ENCODE assay signal across 28 cellular contexts in genomic region chr10:86670876-86671275, GRCh38. TPM values are rescaled to one million over a fixed set of nuclear protein-coding genes. Genes with fewer than 3 reads are reported as not detected.
DNase-seq lines count a peak whose midpoint lies in the region; ATAC-seq and TF ChIP-seq lines count a peak whose summit lies in the region.
"Had no signal": no experiment of that assay in that cellular context is flagged by ENCODE, and none has a peak within 500 bp of the region (broad histone marks: within the 10 kb centered on the region; RNA-seq: fewer than 3 reads in every experiment).

No MANE protein-coding gene starts in this region.

- H3K9me3 ChIP-seq in PC-3 (ENCODE audit: low read length) (no peaks in the 10 kb centered on the region), stomach smooth muscle (ENCODE audit: control insufficient read depth in 2 of 2, low read length in 2 of 2) (no peaks in the 10 kb centered on the region)
- H3K9me3 ChIP-seq: body of pancreas, colonic mucosa, right lobe of liver had no signal

- H3K4me2 ChIP-seq in PC-3 (ENCODE audit: low read length): peak overlapping the region; percentile 28; the same call in 1 of the 2 replicates
- no peak overlapping the region for H3K4me2 ChIP-seq in mesendoderm (ENCODE audit: low read length)
- H3K4me2 ChIP-seq in GM23338: no peak overlapping the region
- H3K4me2 ChIP-seq: hepatocyte had no signal

- no peak overlapping the region for H2BK120ac ChIP-seq in mesendoderm (ENCODE audit: low read depth, low read length)

- H3K4me1 Mint-ChIP-seq in stimulated activated naive CD8-positive, alpha-beta T cell treated with anti-CD3 and anti-CD28 coated beads, Interleukin-15, amount 100 ng/mL, for 72 hours: no peaks in the 10 kb centered on the region
- H3K4me1 Mint-ChIP-seq in GM23338: peaks cover 59% of the 10 kb centered on the region
- H3K4me1 Mint-ChIP-seq: activated naive CD8-positive, alpha-beta T cell treated with anti-CD3 and anti-CD28 coated beads, Interleukin-2, amount 10 ng/mL, durations not matched to agents 7 days and 5 days; immature natural killer cell had no signal

- H3K9ac ChIP-seq in PC-3 (ENCODE audit: low read length) (no peak overlapping the region), mesendoderm (ENCODE audit: low read length) (no peak overlapping the region), stomach smooth muscle (ENCODE audit: low read length in 2 of 2) (peak overlapping the region; percentile 78 to 90)

- CTCF ChIA-PET in PC-3 (lab: Charles Lee): no interaction called here

- no peaks in the 10 kb centered on the region for H3K27me3 ChIP-seq in PC-3 (ENCODE audit: low read length)
- H3K27me3 ChIP-seq in dorsolateral prefrontal cortex: no peaks in the 10 kb centered on the region
- H3K27me3 ChIP-seq in mesendoderm (ENCODE audit: insufficient read depth, low read length, poor library complexity): no peaks in the 10 kb centered on the region
- no peaks in the 10 kb centered on the region for H3K27me3 ChIP-seq in stomach smooth muscle (ENCODE audit: control insufficient read depth in 1 of 2, insufficient read depth in 2 of 2, low read length in 2 of 2)
- H3K27me3 ChIP-seq in GM23338 (ENCODE audit: insufficient read depth): no peaks in the 10 kb centered on the region
- H3K27me3 ChIP-seq: body of pancreas, colonic mucosa, hepatocyte, right lobe of liver had no signal

- H3K27ac ChIP-seq in PC-3 (ENCODE audit: low read length) (no peak overlapping the region), dorsolateral prefrontal cortex (peak overlapping the region in 56 of 59 donors; percentile 37 to 100 (median 97)), mesendoderm (ENCODE audit: low read depth, low read length) (no peak overlapping the region), stomach smooth muscle (ENCODE audit: low read length) (peak overlapping the region; percentile 97), GM23338 (ENCODE audit: low read depth) (no peak overlapping the region)
- H3K27ac ChIP-seq: body of pancreas, colonic mucosa, hepatocyte, right lobe of liver had no signal

- no peak overlapping the region for H3K4ac ChIP-seq in mesendoderm (ENCODE audit: low read depth, low read length)

- no peak overlapping the region for H4K8ac ChIP-seq in mesendoderm (ENCODE audit: low read depth, low read length)

- no peak overlapping the region for H4K5ac ChIP-seq in mesendoderm (ENCODE audit: low read length)

- H3K23ac ChIP-seq in mesendoderm (ENCODE audit: low read length): no peak overlapping the region

- H2AK5ac ChIP-seq in mesendoderm (ENCODE audit: low read length): no peak overlapping the region

- no peaks in the 10 kb centered on the region for H4K20me1 ChIP-seq in PC-3 (ENCODE audit: low read length)
- no peaks in the 10 kb centered on the region for H4K20me1 ChIP-seq in GM23338 (replicated peaks; ENCODE audit: insufficient read depth)

- H3K4me3 ChIP-seq in PC-3 (ENCODE audit: low read length) (no peak overlapping the region), dorsolateral prefrontal cortex (peak overlapping the region in 20 of 59 donors; percentile 5 to 68 (median 54)), mesendoderm (ENCODE audit: low read length) (no peak overlapping the region), stomach smooth muscle (ENCODE audit: low read length in 2 of 2) (peak overlapping the region; percentile 77 to 87), GM23338 (no peak overlapping the region)
- H3K4me3 ChIP-seq: body of pancreas, colonic mucosa, hepatocyte, lung, right lobe of liver had no signal

- no peaks in the 10 kb centered on the region for H3K27me3 Mint-ChIP-seq in stimulated activated naive CD8-positive, alpha-beta T cell treated with anti-CD3 and anti-CD28 coated beads, Interleukin-15, amount 100 ng/mL, for 72 hours
- peaks cover 6% of the 10 kb centered on the region for H3K27me3 Mint-ChIP-seq in GM23338 (ENCODE audit: insufficient read depth, low read depth, poor library complexity)
- H3K27me3 Mint-ChIP-seq: activated naive CD8-positive, alpha-beta T cell treated with anti-CD3 and anti-CD28 coated beads, Interleukin-2, amount 10 ng/mL, durations not matched to agents 7 days and 5 days had no signal

- H3K27ac Mint-ChIP-seq in stimulated activated naive CD8-positive, alpha-beta T cell treated with anti-CD3 and anti-CD28 coated beads, Interleukin-15, amount 100 ng/mL, for 72 hours: no peak overlapping the region
- H3K27ac Mint-ChIP-seq in GM23338: no peak overlapping the region
- H3K27ac Mint-ChIP-seq: activated B cell treated with CpG ODN at 0.5 μM for 24 hours; activated naive CD8-positive, alpha-beta T cell treated with anti-CD3 and anti-CD28 coated beads, Interleukin-2, amount 10 ng/mL, durations not matched to agents 7 days and 5 days; activated T-helper 2 cell treated with anti-CD3 and anti-CD28 coated beads, Interferon-gamma antibody, Interleukin-2, Interleukin-4, amounts not matched to agents 10 μg/mL and 5 μg/mL and 100 μg/mL, durations not matched to agents 14 hours and 24 hours and 36 hours; immature natural killer cell; T-helper 2 cell treated with Interferon-gamma antibody and Interleukin-4, amounts not matched to agents 5 μg/mL and 100 μg/mL, for 36 hours had no signal

- DNase-seq in PC-3 (no peak), dorsolateral prefrontal cortex (no peak), mesendoderm (no peak), SIG-M5 treated with dmso at 0.1 percent for 504 hours (lab: John Stamatoyannopoulos, UW; ENCODE audit: unreplicated experiment) (no peak), GM23338 (ENCODE audit: low spot score) (no peak)
- no peak for DNase-seq in stimulated activated naive CD8-positive, alpha-beta T cell treated with anti-CD3 and anti-CD28 coated beads, Interleukin-15, amount 100 ng/mL, for 72 hours
- DNase-seq: activated B cell treated with CpG ODN at 0.5 μM for 24 hours; activated CD4-positive, alpha-beta T cell treated with anti-CD3 and anti-CD28 coated beads, Interleukin-2, amount 50 U/mL, for 48 hours; activated CD8-positive, alpha-beta memory T cell treated with anti-CD3 and anti-CD28 coated beads, Interleukin-2, amount 50 U/mL, for 48 hours; activated naive CD8-positive, alpha-beta T cell treated with anti-CD3 and anti-CD28 coated beads, Interleukin-2, amount 10 ng/mL, durations not matched to agents 7 days and 5 days; body of pancreas; EL; GOT3; immature natural killer cell; NCI-H1092 treated with DMSO at 0.1 percent for 48 hours; NCI-H2107; NCI-H524 treated with DMSO at 0.1 percent for 48 hours; right lobe of liver; RPMI8226; stimulated activated CD8-positive, alpha-beta memory T cell treated with anti-CD3 and anti-CD28 coated beads, Interleukin-4, amount 100 ng/mL, for 48 hours had no signal

- no CpG with 5 or more reads among the region's 8 CpGs for WGBS in mesendoderm (ENCODE audit: extremely low coverage, insufficient coverage, low lambda C conversion rate)

- H3K56ac ChIP-seq in mesendoderm (ENCODE audit: low read length): peak overlapping the region; percentile 42

- no peaks in the 10 kb centered on the region for H3K9me3 Mint-ChIP-seq in stimulated activated naive CD8-positive, alpha-beta T cell treated with anti-CD3 and anti-CD28 coated beads, Interleukin-15, amount 100 ng/mL, for 72 hours
- no peaks in the 10 kb centered on the region for H3K9me3 Mint-ChIP-seq in GM23338
- H3K9me3 Mint-ChIP-seq: activated B cell treated with CpG ODN at 0.5 μM for 24 hours; activated naive CD8-positive, alpha-beta T cell treated with anti-CD3 and anti-CD28 coated beads, Interleukin-2, amount 10 ng/mL, durations not matched to agents 7 days and 5 days; activated T-helper 2 cell treated with anti-CD3 and anti-CD28 coated beads, Interferon-gamma antibody, Interleukin-2, Interleukin-4, amounts not matched to agents 10 μg/mL and 5 μg/mL and 100 μg/mL, durations not matched to agents 14 hours and 24 hours and 36 hours; immature natural killer cell; T-helper 2 cell treated with Interferon-gamma antibody and Interleukin-4, amounts not matched to agents 5 μg/mL and 100 μg/mL, for 36 hours had no signal

- H3F3A ChIP-seq in PC-3 (ENCODE audit: low read length, unreplicated experiment) (no peaks in the 10 kb centered on the region), GM23338 (replicated peaks; ENCODE audit: low read depth) (no peaks in the 10 kb centered on the region)

- no peak overlapping the region for H3K18ac ChIP-seq in mesendoderm (ENCODE audit: low read length)

- no peak overlapping the region for H3K4me3 Mint-ChIP-seq in stimulated activated naive CD8-positive, alpha-beta T cell treated with anti-CD3 and anti-CD28 coated beads, Interleukin-15, amount 100 ng/mL, for 72 hours
- no peak overlapping the region for H3K4me3 Mint-ChIP-seq in GM23338
- H3K4me3 Mint-ChIP-seq: activated B cell treated with CpG ODN at 0.5 μM for 24 hours; activated naive CD8-positive, alpha-beta T cell treated with anti-CD3 and anti-CD28 coated beads, Interleukin-2, amount 10 ng/mL, durations not matched to agents 7 days and 5 days; immature natural killer cell; T-helper 2 cell treated with Interferon-gamma antibody and Interleukin-4, amounts not matched to agents 5 μg/mL and 100 μg/mL, for 36 hours had no signal

- peaks cover 52% of the 10 kb centered on the region for H3K4me1 ChIP-seq in PC-3 (ENCODE audit: insufficient read depth, low read length)
- H3K4me1 ChIP-seq in mesendoderm (ENCODE audit: control insufficient read depth, low read depth, low read length): peaks cover 4% of the 10 kb centered on the region
- H3K4me1 ChIP-seq in stomach smooth muscle (ENCODE audit: control insufficient read depth, insufficient read depth, low read length): peaks cover 84% of the 10 kb centered on the region
- H3K4me1 ChIP-seq in GM23338 (ENCODE audit: insufficient read depth): peaks cover 2% of the 10 kb centered on the region; the same call in 1 of the 2 replicates
- H3K4me1 ChIP-seq: right lobe of liver had no signal

- H3K79me2 ChIP-seq in PC-3 (ENCODE audit: low read length): no peaks in the 10 kb centered on the region
- no peaks in the 10 kb centered on the region for H3K79me2 ChIP-seq in mesendoderm (ENCODE audit: control insufficient read depth, insufficient read depth, low read length)
- H3K79me2 ChIP-seq in GM23338 (replicated peaks; ENCODE audit: insufficient read depth): no peaks in the 10 kb centered on the region
- H3K79me2 ChIP-seq: hepatocyte had no signal

- ATAC-seq in PC-3 (no peak), HG03280 (IDR thresholded peaks at IDR 0.05; ENCODE audit: unreplicated experiment) (no peak), GM23338 (no peak)
- no peak for ATAC-seq in stimulated activated naive CD8-positive, alpha-beta T cell treated with anti-CD3 and anti-CD28 coated beads, Interleukin-15, amount 100 ng/mL, for 72 hours
- ATAC-seq: body of pancreas, right lobe of liver had no signal

- no peak overlapping the region for H2BK5ac ChIP-seq in mesendoderm (ENCODE audit: low read length)

- TF ChIP-seq CTCF in PC-3 (conservative IDR thresholded peaks at IDR 0.05; ENCODE audit: low read depth, low read length): no peak
- no peak for TF ChIP-seq CTCF in dorsolateral prefrontal cortex (IDR thresholded peaks at IDR 0.05 in 54 of 56, conservative IDR thresholded peaks at IDR 0.05 in 2 of 56; ENCODE audit: low read depth in 1 of 56, partially characterized antibody in 56 of 56)
- TF ChIP-seq CTCF in GM23338 (conservative IDR thresholded peaks at IDR 0.05; ENCODE audit: low read depth in 2 of 2): no peak

- H3K79me1 ChIP-seq in mesendoderm (ENCODE audit: low read length): no peaks in the 10 kb centered on the region

- H3K36me3 ChIP-seq in PC-3 (ENCODE audit: low read depth, low read length) (no peaks in the 10 kb centered on the region), mesendoderm (ENCODE audit: control insufficient read depth, insufficient read depth, low read length) (no peaks in the 10 kb centered on the region), stomach smooth muscle (ENCODE audit: control insufficient read depth in 2 of 2, insufficient read depth in 2 of 2, low read length in 2 of 2) (no peaks in the 10 kb centered on the region), GM23338 (ENCODE audit: insufficient read depth) (no peaks in the 10 kb centered on the region)
- H3K36me3 ChIP-seq: colonic mucosa, right lobe of liver had no signal

- no TSS peak for BruUV-seq in PC-3 (replicated peaks; lab: Mats Ljungman, UMichigan)

- H2AFZ ChIP-seq in PC-3 (ENCODE audit: low read length) (no peak overlapping the region), GM23338 (no peak overlapping the region)
- H2AFZ ChIP-seq: hepatocyte had no signal

- intact Hi-C loops in PC-3 (cut with micrococcal nuclease): no loop called here
- intact Hi-C loops in dorsolateral prefrontal cortex (cut with DNase I): no loop called here

- H2BK15ac ChIP-seq in mesendoderm (replicated peaks; ENCODE audit: low read depth): no peak overlapping the region

- H3K9me2 ChIP-seq in PC-3 (replicated peaks; ENCODE audit: low read length) (no peaks in the 10 kb centered on the region), GM23338 (ENCODE audit: insufficient read depth) (no peaks in the 10 kb centered on the region)

- POLR2A ChIA-PET in PC-3 (lab: Charles Lee; ENCODE audit: unreplicated experiment): no interaction called here

- no peaks in the 10 kb centered on the region for H3K36me3 Mint-ChIP-seq in GM23338 (ENCODE audit: low read depth)
- H3K36me3 Mint-ChIP-seq: activated naive CD8-positive, alpha-beta T cell treated with anti-CD3 and anti-CD28 coated beads, Interleukin-2, amount 10 ng/mL, durations not matched to agents 7 days and 5 days; immature natural killer cell had no signal

RNA-seq across cellular contexts. Expression of gene LDB3, which starts 2.6 kb away (rescaled TPM):
- total RNA-seq in PC-3 (2014; rRNA removed) (0.04 and 0.52 TPM in 2 replicates), dorsolateral prefrontal cortex (10 to 100 TPM in 105 of 120 experiments, 1 to 10 TPM in 15; 3.8 to 94.4 (median 22.6) TPM)
- polyA plus RNA-seq in mesendoderm (2013, experiment 1 of 2): 0.51 TPM
- polyA plus RNA-seq in mesendoderm (2013, experiment 2 of 2): 0.59 TPM
- total RNA-seq in GM23338 (2014; rRNA removed; shearing (Covaris generic)): 0.14 and 0.85 TPM in 2 replicates
- polyA plus RNA-seq in GM23338 (2016; fragmentation: Nextera tagmentation; extraction: Ambion mirVana): 0.16 and 0.42 TPM in 2 replicates
- total RNA-seq: activated B cell treated with CpG ODN at 0.5 μM for 24 hours; activated naive CD8-positive, alpha-beta T cell treated with anti-CD3 and anti-CD28 coated beads, Interleukin-2, amount 10 ng/mL, durations not matched to agents 7 days and 5 days; activated T-helper 2 cell treated with anti-CD3 and anti-CD28 coated beads, Interferon-gamma antibody, Interleukin-2, Interleukin-4, amounts not matched to agents 10 μg/mL and 5 μg/mL and 100 μg/mL, durations not matched to agents 14 hours and 24 hours and 36 hours; hepatocyte had no signal

RNA-seq across cellular contexts. Expression of gene OPN4, which starts 16.5 kb away (rescaled TPM):
- total RNA-seq in PC-3 (2014; rRNA removed) (not detected in 2 replicates), dorsolateral prefrontal cortex (1 to 10 TPM in 93 of 120 experiments, under 1 TPM in 23, not detected in 4; 0.35 to 4.5 (median 1.6) TPM)
- not detected for polyA plus RNA-seq in mesendoderm (2013, experiment 1 of 2)
- not detected for polyA plus RNA-seq in mesendoderm (2013, experiment 2 of 2)
- not detected in 2 replicates for total RNA-seq in GM23338 (2014; rRNA removed; shearing (Covaris generic))
- polyA plus RNA-seq in GM23338 (2016; fragmentation: Nextera tagmentation; extraction: Ambion mirVana): not detected in 2 replicates
- total RNA-seq: activated B cell treated with CpG ODN at 0.5 μM for 24 hours; activated naive CD8-positive, alpha-beta T cell treated with anti-CD3 and anti-CD28 coated beads, Interleukin-2, amount 10 ng/mL, durations not matched to agents 7 days and 5 days; activated T-helper 2 cell treated with anti-CD3 and anti-CD28 coated beads, Interferon-gamma antibody, Interleukin-2, Interleukin-4, amounts not matched to agents 10 μg/mL and 5 μg/mL and 100 μg/mL, durations not matched to agents 14 hours and 24 hours and 36 hours; body of pancreas; colonic mucosa; hepatocyte; right lobe of liver had no signal
- polyA plus RNA-seq: AG04450, hepatocyte, immature natural killer cell, lung had no signal

Comparison
In these comparisons a context has a peak if more than half of its experiments do, and no peak if none do; other contexts are left out.
1. H3K27ac ChIP-seq: peak in dorsolateral prefrontal cortex (56 of 59) and stomach smooth muscle (single experiment); none in PC-3 (single experiment), mesendoderm (single experiment) and GM23338 (single experiment).
2. H3K4me3 ChIP-seq: peak in stomach smooth muscle (2 of 2); none in PC-3 (single experiment), mesendoderm (single experiment) and GM23338 (single experiment).
3. H3K9ac ChIP-seq: peak in stomach smooth muscle (2 of 2); none in PC-3 (single experiment) and mesendoderm (single experiment).